In the genomic region with DNA sequence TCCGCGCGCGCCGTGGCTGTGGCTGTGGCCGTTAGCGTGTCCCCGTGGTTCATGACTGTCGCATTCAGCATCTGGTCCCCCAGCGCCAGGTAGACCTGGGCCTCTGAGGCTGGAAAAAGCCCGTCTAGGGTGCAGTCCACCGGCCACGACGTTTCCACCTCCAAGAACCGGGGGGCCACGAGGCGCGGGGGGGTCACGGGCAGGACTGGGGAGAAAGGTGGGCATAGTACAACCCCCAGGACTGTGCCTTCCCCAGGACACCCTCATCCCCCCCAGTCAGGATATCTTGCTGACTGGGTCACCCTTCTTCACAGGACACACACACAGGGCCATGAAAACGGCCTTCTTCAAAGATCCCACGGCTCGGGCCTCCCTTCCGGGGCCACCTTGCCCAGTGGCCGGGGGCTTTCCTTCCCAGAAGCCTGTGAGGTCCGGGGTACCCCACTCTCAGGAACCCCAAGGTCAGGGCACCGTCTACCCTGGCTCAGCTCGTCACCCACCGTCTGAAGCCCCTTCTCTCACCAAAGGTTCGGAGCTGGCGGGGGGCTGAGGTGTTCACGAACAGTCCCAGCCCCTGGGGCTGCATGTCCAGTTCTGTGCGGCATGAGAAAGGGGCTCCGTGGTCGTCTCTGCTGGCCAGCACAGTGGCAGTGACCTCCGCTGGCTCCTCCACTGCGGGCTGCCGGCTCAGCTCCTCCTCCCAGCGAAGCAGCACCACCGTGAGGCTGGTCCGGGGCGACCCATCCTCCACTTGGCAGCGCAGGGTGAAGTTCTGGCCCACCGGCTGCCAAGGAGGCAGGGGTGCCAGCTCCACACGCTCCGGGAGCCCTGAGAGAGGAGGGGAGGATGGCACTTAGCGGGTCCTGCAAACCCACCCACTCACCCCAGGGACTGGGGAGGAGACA, we compare ENCODE assay signal across 7 cellular contexts. TPM values are rescaled to one million over a fixed set of nuclear protein-coding genes. Genes with fewer than 3 reads are reported as not detected.
A peak's percentile ranks its signal among the peaks of the same experiment; 100 is the strongest.
DNase-seq lines count a peak whose midpoint lies in the region; ATAC-seq, FAIRE-seq and TF ChIP-seq lines count a peak whose summit lies in the region.

No MANE protein-coding gene starts in this region.

- H3K4me1 Mint-ChIP-seq in IgD-negative memory B cell: peaks cover 26 to 30% (median 28%) of the 10 kb centered on the region in 3 donors

- H3K4me3 Mint-ChIP-seq in IgD-negative memory B cell: peak overlapping the region; percentile 12 to 78 (median 35)

- no peak for FAIRE-seq in bronchial epithelial cell (lab: Jason Lieb, UNC)

- TF ChIP-seq POLR2A in right lobe of liver (IDR thresholded peaks at IDR 0.05): peak; percentile 17
- no peak for TF ChIP-seq POLR2A in thyroid gland (IDR thresholded peaks at IDR 0.05)

- H3K9me3 Mint-ChIP-seq in IgD-negative memory B cell: no peaks in the 10 kb centered on the region

- intact Hi-C loops in right lobe of liver (cut with DNase I): loop anchor here in 1 of 2 donors (10.0 kb wide), 1 partner anchor 49 kb away; a partner anchor contains a TSS
- intact Hi-C loops in thyroid gland (cut with DNase I): loop anchor here (5.0 kb wide), 1 partner anchor 42 kb away; no protein-coding TSS in a partner anchor

- H3K27ac Mint-ChIP-seq in IgD-negative memory B cell: peak overlapping the region in 1 of 3 donors; percentile 82

- no peaks in the 10 kb centered on the region for H3K27me3 Mint-ChIP-seq in IgD-negative memory B cell

- H3K36me3 Mint-ChIP-seq in IgD-negative memory B cell: no peaks in the 10 kb centered on the region

- peak in 3 of 4 donors; percentile 5 to 57 (median 21) for ATAC-seq in right lobe of liver
- no peak for ATAC-seq in GM19351 (IDR thresholded peaks at IDR 0.05; ENCODE audit: unreplicated experiment)
- no peak for ATAC-seq in GM21423 (IDR thresholded peaks at IDR 0.05; ENCODE audit: unreplicated experiment)

- no peak for DNase-seq in bronchial epithelial cell (ENCODE audit: low read depth)
- DNase-seq in right lobe of liver: peak in 2 of 3 donors; percentile 52 to 72
- DNase-seq in thyroid gland: peak; percentile 37 to 41
- DNase-seq in NCI-H1436 (lab: John Stamatoyannopoulos, UW): no peak

- TF ChIP-seq CTCF in bronchial epithelial cell (IDR thresholded peaks at IDR 0.05; ENCODE audit: insufficient read depth, low read length, severe bottlenecking): no peak
- peak in 1 of 4 donors; percentile 3 for TF ChIP-seq CTCF in right lobe of liver (IDR thresholded peaks at IDR 0.05)
- no peak for TF ChIP-seq CTCF in thyroid gland (IDR thresholded peaks at IDR 0.05)

- 67% methylated on average over 14 of the region's 46 CpGs for WGBS in right lobe of liver (ENCODE audit: insufficient coverage, low coverage, low lambda C conversion rate, missing lambda C conversion rate)
- WGBS in thyroid gland, 2 donors: 28 to 37% methylated on average over 11 to 20 of the region's 46 CpGs

- H3K27ac ChIP-seq in right lobe of liver (peak overlapping the region; percentile 33 to 70 (median 54)), thyroid gland (no peak overlapping the region)

- peaks cover 0 to 27% (median 13%) of the 10 kb centered on the region in 4 donors for H3K4me1 ChIP-seq in right lobe of liver
- peaks cover 11 to 24% of the 10 kb centered on the region in 2 donors for H3K4me1 ChIP-seq in thyroid gland

- H3K4me3 ChIP-seq in bronchial epithelial cell (ENCODE audit: low read depth, low read length) (peak overlapping the region; percentile 93), right lobe of liver (peak overlapping the region; percentile 21 to 94 (median 90)), thyroid gland (replicated peaks in 1 of 3) (peak overlapping the region in 1 of 3 donors; percentile 75)

- H3K27me3 ChIP-seq in bronchial epithelial cell (ENCODE audit: control insufficient read depth, insufficient read depth, low read length) (no peaks in the 10 kb centered on the region), right lobe of liver (no peaks in the 10 kb centered on the region), thyroid gland (no peaks in the 10 kb centered on the region)

- no peaks in the 10 kb centered on the region for H3K36me3 ChIP-seq in bronchial epithelial cell (ENCODE audit: control insufficient read depth, insufficient read depth, low read length)
- H3K36me3 ChIP-seq in right lobe of liver: peaks cover 0 to 1% (median under 1%) of the 10 kb centered on the region in 4 donors
- H3K36me3 ChIP-seq in thyroid gland: peaks cover 0 to 3% of the 10 kb centered on the region in 2 donors

- H3K9me3 ChIP-seq in right lobe of liver (no peaks in the 10 kb centered on the region), thyroid gland (no peaks in the 10 kb centered on the region)

RNA-seq across cellular contexts. Expression of a gene that starts 2.1 kb away (rescaled TPM):
- polyA plus RNA-seq in IgD-negative memory B cell: 25.9 TPM
- total RNA-seq in bronchial epithelial cell: 2.3 and 4.2 TPM in 2 replicates
- total RNA-seq in right lobe of liver: 1 to 10 TPM; 5.2 to 9.5 (median 7.1) TPM
- 10 to 100 TPM; 18.3 to 52.0 (median 39.1) TPM for total RNA-seq in thyroid gland

RNA-seq across cellular contexts. Expression of a gene that starts 4.0 kb away (rescaled TPM):
- polyA plus RNA-seq in IgD-negative memory B cell: 230 TPM
- total RNA-seq in bronchial epithelial cell (5.0 and 5.5 TPM in 2 replicates), right lobe of liver (10 to 100 TPM; 11.4 to 35.5 (median 22.4) TPM), thyroid gland (1 to 10 TPM; 5.5 to 8.5 (median 5.8) TPM)

RNA-seq across cellular contexts. Expression of a gene that starts 19.6 kb away (rescaled TPM):
- 12.8 TPM for polyA plus RNA-seq in IgD-negative memory B cell
- total RNA-seq in bronchial epithelial cell (21.8 and 24.2 TPM in 2 replicates), right lobe of liver (10 to 100 TPM in 4 of 6 experiments, 1 to 10 TPM in 2; 8.9 to 17.1 (median 10.7) TPM), thyroid gland (10 to 100 TPM; 22.8 to 44.8 (median 33.3) TPM)

RNA-seq across cellular contexts. Expression of a gene that starts 25.8 kb away (rescaled TPM):
- polyA plus RNA-seq in IgD-negative memory B cell: 2.6 TPM
- total RNA-seq in bronchial epithelial cell (0.26 and 0.53 TPM in 2 replicates), right lobe of liver (1 to 10 TPM in 5 of 6 experiments, under 1 TPM in 1; 0.62 to 4.4 (median 1.5) TPM), thyroid gland (1 to 10 TPM in 3 of 4 donors, under 1 TPM in 1; 0.75 to 8.8 (median 2.2) TPM)

RNA-seq across cellular contexts. Expression of a gene that starts 45.0 kb away (rescaled TPM):
- 69.0 TPM for polyA plus RNA-seq in IgD-negative memory B cell
- total RNA-seq in bronchial epithelial cell: 36.1 and 45.8 TPM in 2 replicates
- total RNA-seq in right lobe of liver: 100 to 1,000 TPM in 1 of 6 experiments, 10 to 100 TPM in 5; 63.9 to 106 (median 72.9) TPM
- total RNA-seq in thyroid gland: 100 to 1,000 TPM in 1 of 4 donors, 10 to 100 TPM in 3; 59.1 to 127 (median 70.3) TPM

Comparison
In these comparisons a context has a peak if more than half of its experiments do, and no peak if none do; other contexts are left out.
1. DNase-seq: peak in right lobe of liver (2 of 3) and thyroid gland (2 of 2); none in bronchial epithelial cell (single experiment) and NCI-H1436 (single experiment).
2. ATAC-seq: peak in right lobe of liver (3 of 4); none in GM19351 (single experiment) and GM21423 (single experiment).
3. H3K27ac ChIP-seq: peak in right lobe of liver (3 of 3); none in thyroid gland (0 of 3).